In genomic region chr1:79224537-79224936, GRCh38 we compare ENCODE assay signal across 29 cellular contexts.
"Had no signal": no experiment of that assay in that cellular context is flagged by ENCODE, and none has a peak within 500 bp of the region (broad histone marks: within the 10 kb centered on the region; RNA-seq: fewer than 3 reads in every experiment).

No MANE protein-coding gene starts in this region.

- ATAC-seq: stimulated activated effector memory CD8-positive, alpha-beta T cell treated with anti-CD3 and anti-CD28 coated beads, Interleukin-12 subunit alpha, Interleukin-12 subunit beta, amount 100 ng/mL, for 72 hours; stimulated activated memory B cell treated with anti-CD40 and anti-IgM and Interleukin-4, amounts not matched to agents 10 μg/mL and 1 μg/mL and 100 μg/mL, for 72 hours; stimulated activated naive B cell treated with anti-CD40 and anti-IgM and Interleukin-4, amounts not matched to agents 10 μg/mL and 1 μg/mL and 100 μg/mL, for 72 hours; stimulated activated naive CD8-positive, alpha-beta T cell treated with anti-CD3 and anti-CD28 coated beads, Interleukin-15, amount 100 ng/mL, for 72 hours; stimulated activated naive CD8-positive, alpha-beta T cell treated with anti-CD3 and anti-CD28 coated beads, Interleukin-15, Interleukin-2, amounts not matched to agents 100 U/mL and 50 U/mL, for 24 hours; upper lobe of right lung had no signal

- FAIRE-seq: urothelium cell line had no signal

- H3K4me3 ChIP-seq: stomach, suprapubic skin, testis, thoracic aorta, thyroid gland, tibial artery, tibial nerve, transverse colon, upper lobe of left lung, upper lobe of right lung, uterus, vagina had no signal

- H3K36me3 Mint-ChIP-seq: stimulated activated effector memory CD8-positive, alpha-beta T cell treated with anti-CD3 and anti-CD28 coated beads, Interleukin-12 subunit alpha, Interleukin-12 subunit beta, amount 100 ng/mL, for 72 hours; stimulated activated memory B cell treated with anti-CD40 and anti-IgM and Interleukin-4, amounts not matched to agents 10 μg/mL and 1 μg/mL and 100 μg/mL, for 72 hours; stimulated activated naive B cell treated with anti-CD40 and anti-IgM and Interleukin-4, amounts not matched to agents 10 μg/mL and 1 μg/mL and 100 μg/mL, for 72 hours had no signal

- H3K36me3 ChIP-seq: stomach, suprapubic skin, thoracic aorta, thyroid gland, tibial artery, tibial nerve, transverse colon, upper lobe of left lung, upper lobe of right lung, vagina had no signal

- H3K27ac ChIP-seq: stomach, suprapubic skin, testis, thoracic aorta, thyroid gland, tibial artery, tibial nerve, transverse colon, upper lobe of left lung, upper lobe of right lung, uterus, vagina had no signal

- H3K4me1 ChIP-seq: stomach, suprapubic skin, testis, thyroid gland, tibial artery, tibial nerve, transverse colon, upper lobe of left lung, upper lobe of right lung, uterus, vagina had no signal

- H3K4me1 Mint-ChIP-seq: stimulated activated effector memory CD8-positive, alpha-beta T cell treated with anti-CD3 and anti-CD28 coated beads, Interleukin-12 subunit alpha, Interleukin-12 subunit beta, amount 100 ng/mL, for 72 hours; stimulated activated memory B cell treated with anti-CD40 and anti-IgM and Interleukin-4, amounts not matched to agents 10 μg/mL and 1 μg/mL and 100 μg/mL, for 72 hours; stimulated activated naive B cell treated with anti-CD40 and anti-IgM and Interleukin-4, amounts not matched to agents 10 μg/mL and 1 μg/mL and 100 μg/mL, for 72 hours; stimulated activated naive CD8-positive, alpha-beta T cell treated with anti-CD3 and anti-CD28 coated beads, Interleukin-15, amount 100 ng/mL, for 72 hours had no signal

- DNase-seq: stimulated activated CD4-positive, alpha-beta T cell treated with anti-CD3 and anti-CD28 coated beads, Interleukin-2, amount 100 ng/mL, for 48 hours; stimulated activated CD4-positive, alpha-beta T cell treated with anti-CD3 and anti-CD28 coated beads, Interleukin-4, amount 100 ng/mL, for 1 hour; stimulated activated CD4-positive, alpha-beta T cell treated with anti-CD3 and anti-CD28 coated beads, Interleukin-4, amount 100 ng/mL, for 24 hours; stimulated activated CD4-positive, alpha-beta T cell treated with anti-CD3 and anti-CD28 coated beads, Interleukin-4, amount 100 ng/mL, for 4 hours; stimulated activated CD8-positive, alpha-beta memory T cell treated with anti-CD3 and anti-CD28 coated beads, Interleukin-4, amount 100 ng/mL, for 48 hours; stimulated activated naive B cell treated with anti-CD40 and anti-IgM and Interleukin-4, amounts not matched to agents 10 μg/mL and 1 μg/mL and 100 μg/mL, for 72 hours; stimulated activated naive CD4-positive, alpha-beta T cell; stimulated activated naive CD4-positive, alpha-beta T cell treated with Interleukin-2 at 50 U/mL for 16 hours; stimulated activated naive CD8-positive, alpha-beta T cell treated with anti-CD3 and anti-CD28 coated beads, Interleukin-15, amount 100 ng/mL, for 72 hours; stimulated activated naive CD8-positive, alpha-beta T cell treated with anti-CD3 and anti-CD28 coated beads, Interleukin-15, Interleukin-2, amounts not matched to agents 100 U/mL and 50 U/mL, for 24 hours; stomach; substantia nigra; testis; thyroid gland; tibial artery; transverse colon; trophoblast cell; upper lobe of left lung; upper lobe of right lung; uterus had no signal

- H3K27me3 Mint-ChIP-seq: stimulated activated memory B cell treated with anti-CD40 and anti-IgM and Interleukin-4, amounts not matched to agents 10 μg/mL and 1 μg/mL and 100 μg/mL, for 72 hours; stimulated activated naive B cell treated with anti-CD40 and anti-IgM and Interleukin-4, amounts not matched to agents 10 μg/mL and 1 μg/mL and 100 μg/mL, for 72 hours; stimulated activated naive CD8-positive, alpha-beta T cell treated with anti-CD3 and anti-CD28 coated beads, Interleukin-15, amount 100 ng/mL, for 72 hours; stimulated activated naive CD8-positive, alpha-beta T cell treated with anti-CD3 and anti-CD28 coated beads, Interleukin-15, Interleukin-2, amounts not matched to agents 100 ng/mL and 50 ng/mL, for 24 hours; type B pancreatic cell had no signal

- H3K9me3 ChIP-seq: suprapubic skin, testis, thoracic aorta, thyroid gland, uterus, vagina had no signal

- H3K27me3 ChIP-seq: stomach, suprapubic skin, testis, thyroid gland, tibial artery, tibial nerve, transverse colon, upper lobe of left lung, upper lobe of right lung, uterus, vagina had no signal

- H3K27ac Mint-ChIP-seq: stimulated activated effector memory CD8-positive, alpha-beta T cell treated with anti-CD3 and anti-CD28 coated beads, Interleukin-12 subunit alpha, Interleukin-12 subunit beta, amount 100 ng/mL, for 72 hours; stimulated activated memory B cell treated with anti-CD40 and anti-IgM and Interleukin-4, amounts not matched to agents 10 μg/mL and 1 μg/mL and 100 μg/mL, for 72 hours; stimulated activated naive B cell treated with anti-CD40 and anti-IgM and Interleukin-4, amounts not matched to agents 10 μg/mL and 1 μg/mL and 100 μg/mL, for 72 hours; stimulated activated naive CD8-positive, alpha-beta T cell treated with anti-CD3 and anti-CD28 coated beads, Interleukin-15, amount 100 ng/mL, for 72 hours; stimulated activated naive CD8-positive, alpha-beta T cell treated with anti-CD3 and anti-CD28 coated beads, Interleukin-15, Interleukin-2, amounts not matched to agents 100 ng/mL and 50 ng/mL, for 24 hours; type B pancreatic cell had no signal

- H3K4me3 Mint-ChIP-seq: stimulated activated effector memory CD8-positive, alpha-beta T cell treated with anti-CD3 and anti-CD28 coated beads, Interleukin-12 subunit alpha, Interleukin-12 subunit beta, amount 100 ng/mL, for 72 hours; stimulated activated memory B cell treated with anti-CD40 and anti-IgM and Interleukin-4, amounts not matched to agents 10 μg/mL and 1 μg/mL and 100 μg/mL, for 72 hours; stimulated activated naive B cell treated with anti-CD40 and anti-IgM and Interleukin-4, amounts not matched to agents 10 μg/mL and 1 μg/mL and 100 μg/mL, for 72 hours; stimulated activated naive CD8-positive, alpha-beta T cell treated with anti-CD3 and anti-CD28 coated beads, Interleukin-15, amount 100 ng/mL, for 72 hours; stimulated activated naive CD8-positive, alpha-beta T cell treated with anti-CD3 and anti-CD28 coated beads, Interleukin-15, Interleukin-2, amounts not matched to agents 100 ng/mL and 50 ng/mL, for 24 hours; type B pancreatic cell had no signal
